In genomic region chr12:24948452-24948815, GRCh38 we compare ENCODE assay signal across 8 cellular contexts. TPM values are rescaled to one million over a fixed set of nuclear protein-coding genes. Genes with fewer than 3 reads are reported as not detected.
A peak's percentile ranks its signal among the peaks of the same experiment; 100 is the strongest.
DNase-seq lines count a peak whose midpoint lies in the region; ATAC-seq and TF ChIP-seq lines count a peak whose summit lies in the region.

No MANE protein-coding gene starts in this region.

- H3K36me3 Mint-ChIP-seq in glutamatergic neuron (ENCODE audit: unreplicated experiment), result no peaks in the 10 kb centered on the region

- H3K27ac Mint-ChIP-seq in glutamatergic neuron (ENCODE audit: unreplicated experiment), result peak overlapping the region; percentile 95

- H3K27me3 Mint-ChIP-seq in glutamatergic neuron (ENCODE audit: unreplicated experiment), result peaks cover 13% of the 10 kb centered on the region

- no peak for TF ChIP-seq CTCF in glutamatergic neuron (IDR thresholded peaks at IDR 0.05; ENCODE audit: partially characterized antibody, unreplicated experiment)

- peaks cover 26% of the 10 kb centered on the region for H3K4me1 Mint-ChIP-seq in glutamatergic neuron (ENCODE audit: low read depth, unreplicated experiment)

- no peaks in the 10 kb centered on the region for H3K27me3 ChIP-seq in HUES6 (ENCODE audit: control insufficient read depth, insufficient read depth, low read length)

- peaks cover 20% of the 10 kb centered on the region for H3K36me3 ChIP-seq in HUES6 (ENCODE audit: control insufficient read depth, insufficient read depth, low read length)

- peaks cover 53% of the 10 kb centered on the region for H3K4me1 ChIP-seq in HUES6 (ENCODE audit: control insufficient read depth, insufficient read depth, low read length)

- H3K27ac ChIP-seq in HUES6 (ENCODE audit: low read depth, low read length), result peak overlapping the region; percentile 98

- intact Hi-C loops in Right ventricle myocardium inferior (cut with DNase I) (no loop called here), cardiac septum (cut with DNase I) (no loop called here)

- H3K9me3 ChIP-seq in HUES6 (ENCODE audit: control insufficient read depth, insufficient read depth, low read depth, low read length), result no peaks in the 10 kb centered on the region

- H3K9me3 Mint-ChIP-seq in glutamatergic neuron (ENCODE audit: unreplicated experiment), result peaks cover 28% of the 10 kb centered on the region

- H3K4me3 ChIP-seq in HUES6 (ENCODE audit: low read depth, low read length), result peak overlapping the region; percentile 97

- peak overlapping the region; percentile 91 for H3K4me3 Mint-ChIP-seq in glutamatergic neuron (ENCODE audit: unreplicated experiment)

- DNase-seq in Right ventricle myocardium inferior (ENCODE audit: missing footprints) (no peak), cardiac septum (ENCODE audit: low spot score) (no peak), activated T-cell treated with anti-CD3 and anti-CD28 coated beads for 48 hours (ENCODE audit: low read depth) (peak; percentile 13), glutamatergic neuron (no peak), pons (ENCODE audit: low spot score) (peak; percentile 35), NCI-H748 treated with DMSO at 0.1 percent for 48 hours (lab: John Stamatoyannopoulos, UW) (no peak), epidermal melanocyte (ENCODE audit: insufficient read length, low spot score) (no peak)

- H3K9ac ChIP-seq in HUES6 (ENCODE audit: low read length), result peak overlapping the region; percentile 100

- peak; percentile 38 for ATAC-seq in Right ventricle myocardium inferior

RNA-seq across cellular contexts. Expression of gene BCAT1, which starts 0.5 kb away (rescaled TPM):
- total RNA-seq in Right ventricle myocardium inferior, result 5.8 TPM
- total RNA-seq in cardiac septum, result 3.5 TPM
- 401 TPM for total RNA-seq in glutamatergic neuron (ENCODE audit: unreplicated experiment)

Comparison
In these comparisons a context has a peak if more than half of its experiments do, and no peak if none do; other contexts are left out.
1. DNase-seq: peak in activated T-cell treated with anti-CD3 and anti-CD28 coated beads for 48 hours (single experiment) and pons (single experiment); none in Right ventricle myocardium inferior (single experiment), cardiac septum (single experiment), glutamatergic neuron (single experiment), NCI-H748 treated with DMSO at 0.1 percent for 48 hours (single experiment) and epidermal melanocyte (single experiment).
2. RNA of gene BCAT1, which starts 0.5 kb away (total RNA-seq): 401 TPM in glutamatergic neuron (single experiment); 5.8 TPM in Right ventricle myocardium inferior (single experiment) and 3.5 TPM in cardiac septum (single experiment); every median in the first group is over 10 times any median in the second.